9 cellular contexts compared by ENCODE assay signal in the genomic region with DNA sequence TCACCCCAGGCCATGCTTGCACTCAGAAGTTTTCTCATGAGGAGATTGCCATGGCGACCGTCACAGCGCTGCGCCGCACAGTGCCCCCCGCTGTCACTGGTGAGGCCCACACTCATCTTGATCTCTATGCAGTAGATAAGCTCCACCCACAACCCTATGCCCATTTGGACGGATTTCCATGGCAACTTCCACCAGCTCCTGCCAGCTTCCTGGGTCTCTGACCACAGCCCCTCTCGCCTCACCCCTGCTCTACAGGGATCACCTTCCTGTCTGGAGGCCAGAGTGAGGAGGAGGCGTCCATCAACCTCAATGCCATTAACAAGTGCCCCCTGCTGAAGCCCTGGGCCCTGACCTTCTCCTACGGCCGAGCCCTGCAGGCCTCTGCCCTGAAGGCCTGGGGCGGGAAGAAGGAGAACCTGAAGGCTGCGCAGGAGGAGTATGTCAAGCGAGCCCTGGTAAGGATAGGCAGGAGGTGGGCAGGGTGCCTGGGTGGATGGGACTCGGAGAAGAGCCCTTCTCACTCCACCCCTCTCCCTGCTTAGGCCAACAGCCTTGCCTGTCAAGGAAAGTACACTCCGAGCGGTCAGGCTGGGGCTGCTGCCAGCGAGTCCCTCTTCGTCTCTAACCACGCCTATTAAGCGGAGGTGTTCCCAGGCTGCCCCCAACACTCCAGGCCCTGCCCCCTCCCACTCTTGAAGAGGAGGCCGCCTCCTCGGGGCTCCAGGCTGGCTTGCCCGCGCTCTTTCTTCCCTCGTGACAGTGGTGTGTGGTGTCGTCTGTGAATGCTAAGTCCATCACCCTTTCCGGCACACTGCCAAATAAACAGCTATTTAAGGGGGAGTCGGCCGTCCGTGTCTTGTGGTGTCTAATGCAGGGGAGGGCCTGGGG. TPM values are rescaled to one million over a fixed set of nuclear protein-coding genes. Genes with fewer than 3 reads are reported as not detected.
DNase-seq lines count a peak whose midpoint lies in the region; ATAC-seq and TF ChIP-seq lines count a peak whose summit lies in the region.
"Had no signal": no experiment of that assay in that cellular context is flagged by ENCODE, and none has a peak within 500 bp of the region (broad histone marks: within the 10 kb centered on the region; RNA-seq: fewer than 3 reads in every experiment).

No MANE protein-coding gene starts in this region.

- H3K27me3 ChIP-seq in A673 (replicated peaks; ENCODE audit: insufficient read depth, low read depth, low read length, poor library complexity), result no peaks in the 10 kb centered on the region
- no peaks in the 10 kb centered on the region for H3K27me3 ChIP-seq in HCT116 (ENCODE audit: insufficient read depth, low read length)
- no peaks in the 10 kb centered on the region for H3K27me3 ChIP-seq in HAP-1 (ENCODE audit: low read depth)

- H3K4me2 ChIP-seq in HCT116 (ENCODE audit: low read length), result no peak overlapping the region

- peak overlapping the region; percentile 24 to 90 (median 79) for H3K27ac Mint-ChIP-seq in brain

- peaks cover 45% of the 10 kb centered on the region for H3K4me1 Mint-ChIP-seq in brain

- no peaks in the 10 kb centered on the region for H3K9me2 ChIP-seq in HCT116 (ENCODE audit: insufficient read depth)

- intact Hi-C loops in A673 (cut with micrococcal nuclease; ENCODE audit: unreplicated experiment) (loop anchor here (10.0 kb wide), 1 partner anchor 625 kb away; a partner anchor contains a TSS), HCT116 (cut with micrococcal nuclease) (no loop called here)

- H3K27ac ChIP-seq in A673 (ENCODE audit: low read depth, low read length, poor library complexity, severe bottlenecking) (no peak overlapping the region), HCT116 (ENCODE audit: low read depth, low read length) (peak overlapping the region; percentile 18; the same call in 1 of the 2 replicates)

- DNase-seq in A673 (ENCODE audit: low spot score), result peak; percentile 56
- no peak for DNase-seq in HCT116 (ENCODE audit: low read depth, low spot score)
- peak; percentile 80 for DNase-seq in midbrain (lab: John Stamatoyannopoulos, UW)
- DNase-seq in GM10248 (ENCODE audit: extremely low spot score), result no peak
- DNase-seq in NCI-H446 treated with DMSO at 0.1 percent for 48 hours (lab: John Stamatoyannopoulos, UW), result no peak
- no peak for DNase-seq in HAP-1 (ENCODE audit: low spot score in 2 of 2)
- DNase-seq in NCI-H1436 treated with DMSO at 0.1 percent for 48 hours (lab: John Stamatoyannopoulos, UW), result no peak
- DNase-seq: effector CD8-positive, alpha-beta T cell had no signal

- peaks cover 53% of the 10 kb centered on the region for H3K79me2 ChIP-seq in HCT116 (ENCODE audit: insufficient read depth, low read length)

- CTCF ChIA-PET in A673 (lab: Charles Lee), result interaction anchor here (0.7 kb wide), 1 partner anchor 42 kb away, joined by 3 read pairs; no protein-coding TSS in a partner anchor
- CTCF ChIA-PET in HCT116 (lab: Charles Lee), result interaction anchor here (0.6 to 4.4 kb wide), 2 partner anchors 22 to 679 kb away, joined by 3 to 28 read pairs; a partner anchor contains a TSS
- CTCF ChIA-PET in GM10248 (lab: Yijun Ruan, JAX), result interaction anchor here (1.0 to 3.5 kb wide), 3 partner anchors 10 to 24 kb away, joined by 3 to 21 read pairs (median 5); a partner anchor contains a TSS

- no peak for ATAC-seq in HCT116

- peaks cover 12% of the 10 kb centered on the region for H3K27me3 Mint-ChIP-seq in brain

- H3K4me3 Mint-ChIP-seq in brain, result peak overlapping the region; percentile 63 to 88 (median 77)

- H3K4me1 ChIP-seq in A673 (ENCODE audit: insufficient read depth, low read length, poor library complexity, severe bottlenecking), result peaks cover 28% of the 10 kb centered on the region
- peaks cover 11 to 27% of the 10 kb centered on the region in 2 experiments for H3K4me1 ChIP-seq in HCT116 (ENCODE audit: control insufficient read depth in 1 of 2, insufficient read depth in 2 of 2, low read length in 2 of 2)
- peaks cover 12% of the 10 kb centered on the region for H3K4me1 ChIP-seq in HAP-1

- peaks cover 12% of the 10 kb centered on the region; the same call in 1 of the 2 replicates for H4K20me1 ChIP-seq in HCT116 (ENCODE audit: insufficient read depth)

- H3K36me3 ChIP-seq in A673 (ENCODE audit: insufficient read depth, low read length, poor library complexity, severe bottlenecking) (peaks cover 65% of the 10 kb centered on the region), HCT116 (ENCODE audit: control insufficient read depth in 1 of 2, insufficient read depth in 2 of 2, low read length in 2 of 2) (peaks cover 28 to 60% of the 10 kb centered on the region in 2 experiments), HAP-1 (replicated peaks) (peaks cover 75% of the 10 kb centered on the region)

- no peaks in the 10 kb centered on the region for H3K9me3 ChIP-seq in A673 (ENCODE audit: low read depth, low read length, poor library complexity, severe bottlenecking)
- H3K9me3 ChIP-seq in HCT116 (ENCODE audit: control insufficient read depth in 1 of 2, insufficient read depth in 1 of 2, low read depth in 1 of 2, low read length in 2 of 2), result no peaks in the 10 kb centered on the region
- no peaks in the 10 kb centered on the region for H3K9me3 ChIP-seq in HAP-1

- no peak for TF ChIP-seq CTCF in A673 (conservative IDR thresholded peaks at IDR 0.05; ENCODE audit: low read depth, low read length)
- TF ChIP-seq CTCF in HCT116 (IDR thresholded peaks at IDR 0.05 in 2 of 3, conservative IDR thresholded peaks at IDR 0.05 in 1 of 3; ENCODE audit: borderline replicate concordance in 1 of 3, insufficient read depth in 1 of 3, low read depth in 2 of 3, low read length in 2 of 3), result no peak
- no peak for TF ChIP-seq CTCF in brain (conservative IDR thresholded peaks at IDR 0.05)
- no peak for TF ChIP-seq CTCF in GM10248 (IDR thresholded peaks at IDR 0.05; ENCODE audit: control extremely low read depth, extremely low read depth, low read depth, missing control alignments)

- no peak overlapping the region for H2AFZ ChIP-seq in HCT116 (ENCODE audit: low read depth, low read length, poor library complexity, severe bottlenecking)

- no peak overlapping the region for H3K9ac ChIP-seq in HCT116 (ENCODE audit: low read length)

- H3K4me3 ChIP-seq in A673 (ENCODE audit: low read depth, low read length, poor library complexity, severe bottlenecking) (no peak overlapping the region), HCT116 (replicated peaks in 1 of 2; ENCODE audit: low read depth in 1 of 2, low read length in 2 of 2) (no peak overlapping the region), HAP-1 (no peak overlapping the region)

- POLR2A ChIA-PET in A673 (lab: Charles Lee; ENCODE audit: low non-redundant PET), result interaction anchor here (0.8 kb wide), 1 partner anchor 12 kb away, joined by 4 read pairs; no protein-coding TSS in a partner anchor
- POLR2A ChIA-PET in HCT116 (lab: Charles Lee), result no interaction called here
- POLR2A ChIA-PET in GM10248 (lab: Yijun Ruan, JAX), result interaction anchor here (1.5 kb wide), 1 partner anchor 22 kb away, joined by 4 read pairs; a partner anchor contains a TSS

- RAD21 ChIA-PET in HCT116 (lab: Charles Lee; ENCODE audit: low non-redundant PET in 1 of 2, low total read pairs in 2 of 2, uncharacterized antibody in 2 of 2, unreplicated experiment in 2 of 2), result no interaction called here

- H3K9me3 Mint-ChIP-seq in brain, result no peaks in the 10 kb centered on the region

- in situ Hi-C loops in HAP-1 (cut with MboI; ENCODE audit: low sequenced_read_pairs), result no loop called here

- TF ChIP-seq POLR2A in HCT116 (IDR thresholded peaks at IDR 0.05; ENCODE audit: borderline replicate concordance, extremely low read depth, insufficient read depth, insufficient read length), result no peak

- no peak for TF ChIP-seq RAD21 in HCT116 (IDR thresholded peaks at IDR 0.05; ENCODE audit: low read depth)

- H3K36me3 Mint-ChIP-seq in brain, result peaks cover 70% of the 10 kb centered on the region

- no TSS peak for BruUV-seq in A673 (replicated peaks; lab: Mats Ljungman, UMichigan)
- BruUV-seq in HCT116 (replicated peaks; lab: Mats Ljungman, UMichigan), result no TSS peak

TF ChIP-seq in HCT116, 20 proteins besides CTCF, POLR2A, EP300 and RAD21:
- 0 out of 2 replicates have a peak, but pooled peaks have one; percentile 36 for TF ChIP-seq POLR2AphosphoS5 (IDR thresholded peaks at IDR 0.05; ENCODE audit: low read depth, low read length)
- TF ChIP-seq JUND (IDR thresholded peaks at IDR 0.05), result no peak

RNA-seq across cellular contexts. Expression of a gene that starts 4.3 kb away (rescaled TPM):
- 1,552 and 1,729 TPM in 2 replicates for total RNA-seq in A673 (2021)
- total RNA-seq in HCT116 (2021; ENCODE audit: unreplicated experiment), result 2,423 TPM
- polyA plus RNA-seq in HCT116 (2012), result 4,933 and 5,901 TPM in 2 replicates
- 1,509 TPM for polyA plus RNA-seq in brain (ENCODE audit: insufficient read depth, low read depth, low replicate concordance)

RNA-seq across cellular contexts. Expression of a gene that starts 6.0 kb away (rescaled TPM):
- 122 and 127 TPM in 2 replicates for total RNA-seq in A673 (2021)
- total RNA-seq in HCT116 (2021; ENCODE audit: unreplicated experiment), result 165 TPM
- polyA plus RNA-seq in HCT116 (2012), result 185 and 187 TPM in 2 replicates
- polyA plus RNA-seq in brain (ENCODE audit: insufficient read depth, low read depth, low replicate concordance), result 105 TPM

RNA-seq across cellular contexts. Expression of a gene that starts 21.9 kb away (rescaled TPM):
- total RNA-seq in A673 (2021), result 0.49 and 0.85 TPM in 2 replicates
- total RNA-seq in HCT116 (2021; ENCODE audit: unreplicated experiment), result 1.4 TPM
- polyA plus RNA-seq in HCT116 (2012), result 1.2 and 1.5 TPM in 2 replicates
- polyA plus RNA-seq in brain (ENCODE audit: insufficient read depth, low read depth, low replicate concordance), result 2.0 TPM

RNA-seq across cellular contexts. Expression of a gene that starts 26.2 kb away (rescaled TPM):
- total RNA-seq in A673 (2021) (4.7 and 9.1 TPM in 2 replicates), HCT116 (2021; ENCODE audit: unreplicated experiment) (10.9 TPM)
- polyA plus RNA-seq in HCT116 (2012), result 13.9 and 16.3 TPM in 2 replicates
- polyA plus RNA-seq in brain (ENCODE audit: insufficient read depth, low read depth, low replicate concordance), result 277 TPM

RNA-seq across cellular contexts. Expression of a gene that starts 38.7 kb away (rescaled TPM):
- total RNA-seq in A673 (2021), result 1.9 and 2.6 TPM in 2 replicates
- total RNA-seq in HCT116 (2021; ENCODE audit: unreplicated experiment), result 1.0 TPM
- 2.1 and 2.3 TPM in 2 replicates for polyA plus RNA-seq in HCT116 (2012)
- 186 TPM for polyA plus RNA-seq in brain (ENCODE audit: insufficient read depth, low read depth, low replicate concordance)

Comparison
In these comparisons a context has a peak if more than half of its experiments do, and no peak if none do; other contexts are left out.
1. DNase-seq: peak in A673 (single experiment) and midbrain (single experiment); none in HCT116 (single experiment), GM10248 (single experiment), NCI-H446 treated with DMSO at 0.1 percent for 48 hours (single experiment), HAP-1 (0 of 2) and NCI-H1436 treated with DMSO at 0.1 percent for 48 hours (single experiment).